In the genomic region with DNA sequence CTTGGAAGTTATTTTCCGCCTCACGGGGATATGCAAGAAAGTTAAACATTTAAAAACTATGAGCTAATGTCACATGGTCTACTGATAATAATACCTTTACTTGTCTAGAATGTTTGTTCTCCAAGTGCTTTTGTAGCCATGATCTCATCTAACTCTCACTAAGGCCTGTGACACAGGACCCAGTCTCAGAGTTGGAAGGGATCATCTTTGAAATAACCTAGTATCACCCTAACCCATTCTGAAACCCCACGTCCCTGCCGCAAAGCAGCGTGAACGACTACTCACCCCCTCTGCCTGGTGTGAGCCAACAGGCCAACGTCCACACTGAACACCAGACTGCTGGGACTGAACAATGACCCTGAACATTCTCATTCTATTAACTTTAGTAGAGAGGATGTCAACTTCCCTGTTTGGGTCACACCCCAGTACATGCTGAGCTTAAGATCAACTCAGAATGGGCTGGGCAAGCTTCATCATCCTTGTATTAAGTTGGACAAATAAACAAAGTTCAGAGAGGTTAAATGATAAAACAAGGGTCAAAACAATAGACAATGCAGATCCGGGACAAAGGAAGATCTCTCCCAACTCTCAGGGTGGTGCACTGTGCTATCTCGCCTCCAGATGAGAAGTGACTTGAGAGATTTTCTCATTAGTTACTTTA, we compare ENCODE assay signal across 2 cellular contexts.
TF ChIP-seq lines count a peak whose summit lies in the region.

No MANE protein-coding gene starts in this region.

TF ChIP-seq in IMR-90, 13 proteins besides CTCF, POLR2A, EP300 and RAD21:
- no peak for TF ChIP-seq RFX5 (IDR thresholded peaks at IDR 0.05; ENCODE audit: low read depth, low read length)

TF ChIP-seq in K562, 482 proteins besides CTCF, POLR2A, EP300 and RAD21:
- TF ChIP-seq CBFA2T3 (IDR thresholded peaks at IDR 0.05): 0 out of 2 replicates have a peak, but pooled peaks have one; percentile 7
- TF ChIP-seq RCOR1 (IDR thresholded peaks at IDR 0.05; ENCODE audit: borderline replicate concordance in 1 of 2, low read depth in 2 of 2, low read length in 2 of 2): 0 out of 4 replicates have a peak, but pooled peaks of 1 of the 2 experiments have one; percentile 43
- 0 out of 2 replicates have a peak, but pooled peaks have one; percentile 43 for TF ChIP-seq NR4A1 (CRISPR knock-in tag; IDR thresholded peaks at IDR 0.05)
- no peak for TF ChIP-seq NR4A1 (tag; IDR thresholded peaks at IDR 0.05)
- TF ChIP-seq SOX6 (IDR thresholded peaks at IDR 0.05): peak; percentile 64
- no peak for TF ChIP-seq SETDB1 (IDR thresholded peaks at IDR 0.05; ENCODE audit: low read length)
TF ChIP-seq in K562: peak in this region for 4.
